Comparison of ENCODE assay signal across 8 cellular contexts in genomic region chr2:42360890-42361727, GRCh38. TPM values are rescaled to one million over a fixed set of nuclear protein-coding genes. Genes with fewer than 3 reads are reported as not detected.
DNase-seq lines count a peak whose midpoint lies in the region; ATAC-seq lines count a peak whose summit lies in the region.

COX7A2L (minus strand) TSS chr2:42361217; CDS start chr2:42361161, 56 bp downstream.

- H3K18ac ChIP-seq in mesendoderm (ENCODE audit: low read length) = peak within 1 kb of the TSS; percentile 29

- peaks cover 43% of the 10 kb centered on the region for H3K79me2 ChIP-seq in mesendoderm (ENCODE audit: control insufficient read depth, insufficient read depth, low read length)

- no peaks in the 10 kb centered on the region for H3K9me3 Mint-ChIP-seq in activated CD8-positive, alpha-beta memory T cell treated with anti-CD3 and anti-CD28 coated beads, Interleukin-2, amount 10 ng/mL, durations not matched to agents 7 days and 5 days (ENCODE audit: low read depth)

- H3K4me3 ChIP-seq in NT2/D1 (ENCODE audit: insufficient read length, low read depth) = peak within 1 kb of the TSS; percentile 99
- H3K4me3 ChIP-seq in endocrine pancreas (ENCODE audit: control insufficient read depth, insufficient read depth, low read length) = peak within 1 kb of the TSS; percentile 95
- peak within 1 kb of the TSS; percentile 93 for H3K4me3 ChIP-seq in mesendoderm (ENCODE audit: low read length)

- no peak within 1 kb of the TSS for H4K5ac ChIP-seq in mesendoderm (ENCODE audit: low read length)

- no peak within 1 kb of the TSS for H2BK120ac ChIP-seq in mesendoderm (ENCODE audit: low read depth, low read length)

- peak within 1 kb of the TSS; percentile 83 for H3K4me3 Mint-ChIP-seq in activated CD8-positive, alpha-beta memory T cell treated with anti-CD3 and anti-CD28 coated beads, Interleukin-2, amount 10 ng/mL, durations not matched to agents 7 days and 5 days

- H3K4me1 Mint-ChIP-seq in activated CD8-positive, alpha-beta memory T cell treated with anti-CD3 and anti-CD28 coated beads, Interleukin-2, amount 10 ng/mL, durations not matched to agents 7 days and 5 days = peaks cover 33% of the 10 kb centered on the region

- peak within 1 kb of the TSS; percentile 87 for H3K4me2 ChIP-seq in mesendoderm (ENCODE audit: low read length)

- peaks cover 6% of the 10 kb centered on the region for H3K36me3 ChIP-seq in NT2/D1 (ENCODE audit: insufficient read depth, insufficient read length, low read length)
- H3K36me3 ChIP-seq in endocrine pancreas (ENCODE audit: control insufficient read depth, insufficient read depth, low read length) = no peaks in the 10 kb centered on the region
- no peaks in the 10 kb centered on the region for H3K36me3 ChIP-seq in mesendoderm (ENCODE audit: control insufficient read depth, insufficient read depth, low read length)

- WGBS in mesendoderm (ENCODE audit: extremely low coverage, insufficient coverage, low lambda C conversion rate) = no CpG with 5 or more reads among the region's 61 CpGs

- H4K8ac ChIP-seq in mesendoderm (ENCODE audit: low read depth, low read length) = no peak within 1 kb of the TSS

- H3K27ac Mint-ChIP-seq in activated CD8-positive, alpha-beta memory T cell treated with anti-CD3 and anti-CD28 coated beads, Interleukin-2, amount 10 ng/mL, durations not matched to agents 7 days and 5 days = peak within 1 kb of the TSS; percentile 88

- H3K79me1 ChIP-seq in mesendoderm (ENCODE audit: low read length) = peaks cover 22% of the 10 kb centered on the region

- H2AK5ac ChIP-seq in mesendoderm (ENCODE audit: low read length) = no peak within 1 kb of the TSS

- in situ Hi-C loops in Caki2 (cut with HindIII; ENCODE audit: low pct_unique_long_range_greater_than_20kb, low sequenced_read_pairs) = no loop called here

- ATAC-seq in GM21381 (IDR thresholded peaks at IDR 0.05; ENCODE audit: unreplicated experiment) = peak; percentile 91
- peak; percentile 96 for ATAC-seq in activated CD8-positive, alpha-beta memory T cell treated with anti-CD3 and anti-CD28 coated beads, Interleukin-2, amount 10 ng/mL, durations not matched to agents 7 days and 5 days

- peak within 1 kb of the TSS; percentile 97 for H3K56ac ChIP-seq in mesendoderm (ENCODE audit: low read length)

- H3K23ac ChIP-seq in mesendoderm (ENCODE audit: low read length) = no peak within 1 kb of the TSS

- peak within 1 kb of the TSS; percentile 46 for H3K4ac ChIP-seq in mesendoderm (ENCODE audit: low read depth, low read length)

- H3K9ac ChIP-seq in NT2/D1 (ENCODE audit: insufficient read length, low read depth) = peak within 1 kb of the TSS; percentile 91
- H3K9ac ChIP-seq in endocrine pancreas (ENCODE audit: control insufficient read depth, insufficient read depth, low read length) = peak within 1 kb of the TSS; percentile 74
- H3K9ac ChIP-seq in mesendoderm (ENCODE audit: low read length) = peak within 1 kb of the TSS; percentile 93

- H3K27ac ChIP-seq in mesendoderm (ENCODE audit: low read depth, low read length) = peak within 1 kb of the TSS; percentile 42

- peaks cover 3% of the 10 kb centered on the region for H3K27me3 Mint-ChIP-seq in activated CD8-positive, alpha-beta memory T cell treated with anti-CD3 and anti-CD28 coated beads, Interleukin-2, amount 10 ng/mL, durations not matched to agents 7 days and 5 days

- H3K9me3 ChIP-seq in NT2/D1 (ENCODE audit: insufficient read depth, low read length) (no peaks in the 10 kb centered on the region), endocrine pancreas (ENCODE audit: control insufficient read depth, low read length) (no peaks in the 10 kb centered on the region)

- CTCF ChIA-PET in activated CD8-positive, alpha-beta memory T cell treated with anti-CD3 and anti-CD28 coated beads, Interleukin-2, amount 10 ng/mL, durations not matched to agents 7 days and 5 days (lab: Charles Lee) = interaction anchor here (0.9 to 1.7 kb wide), 3 partner anchors 10 to 271 kb away, joined by 4 to 7 read pairs (median 4); no protein-coding TSS in a partner anchor

- no peak within 1 kb of the TSS for H2BK15ac ChIP-seq in mesendoderm (replicated peaks; ENCODE audit: low read depth)

- H3K36me3 Mint-ChIP-seq in activated CD8-positive, alpha-beta memory T cell treated with anti-CD3 and anti-CD28 coated beads, Interleukin-2, amount 10 ng/mL, durations not matched to agents 7 days and 5 days = peaks cover 9% of the 10 kb centered on the region

- no peaks in the 10 kb centered on the region for H3K4me1 ChIP-seq in NT2/D1 (ENCODE audit: insufficient read depth, insufficient read length)
- peaks cover 12% of the 10 kb centered on the region for H3K4me1 ChIP-seq in endocrine pancreas (ENCODE audit: control insufficient read depth, insufficient read depth, low read length)
- H3K4me1 ChIP-seq in mesendoderm (ENCODE audit: control insufficient read depth, low read depth, low read length) = peaks cover 7% of the 10 kb centered on the region

- H3K27me3 ChIP-seq in NT2/D1 (ENCODE audit: insufficient read depth, insufficient read length) = peaks cover 15% of the 10 kb centered on the region
- H3K27me3 ChIP-seq in endocrine pancreas (ENCODE audit: control insufficient read depth, insufficient read depth, low read length) = no peaks in the 10 kb centered on the region
- no peaks in the 10 kb centered on the region for H3K27me3 ChIP-seq in mesendoderm (ENCODE audit: insufficient read depth, low read length, poor library complexity)

- no peak within 1 kb of the TSS for H2BK5ac ChIP-seq in mesendoderm (ENCODE audit: low read length)

- DNase-seq in Caki2 (ENCODE audit: low read depth) = peak; percentile 96
- peak in 75 of 76 experiments; percentile 48 to 99 (median 91) for DNase-seq in HUDEP-2 (lab: John Stamatoyannopoulos, UW; ENCODE audit: unreplicated experiment in 76 of 76)
- peak; percentile 93 for DNase-seq in NT2/D1 (ENCODE audit: low read depth, low spot score)
- peak; percentile 97 for DNase-seq in activated CD8-positive, alpha-beta memory T cell treated with anti-CD3 and anti-CD28 coated beads, Interleukin-2, amount 10 ng/mL, durations not matched to agents 7 days and 5 days
- DNase-seq in mesendoderm = peak; percentile 98
- DNase-seq in stimulated activated CD8-positive, alpha-beta memory T cell treated with anti-CD3 and anti-CD28 coated beads, Interleukin-15, amount 100 ng/mL, for 1 hour (ENCODE audit: low read depth) = peak; percentile 95

RNA-seq across cellular contexts. Expression of gene COX7A2L, which starts in this region (rescaled TPM):
- 202 and 216 TPM in 2 replicates for total RNA-seq in Caki2 (2014; rRNA removed; shearing (Covaris generic); ENCODE audit: low replicate concordance)
- 10 to 100 TPM; 80.0 to 92.6 TPM for total RNA-seq in activated CD8-positive, alpha-beta memory T cell treated with anti-CD3 and anti-CD28 coated beads, Interleukin-2, amount 10 ng/mL, durations not matched to agents 7 days and 5 days
- 65.4 TPM for polyA plus RNA-seq in mesendoderm (2013, experiment 1 of 2)
- 64.9 TPM for polyA plus RNA-seq in mesendoderm (2013, experiment 2 of 2)

Comparison
In these comparisons a context has a peak if more than half of its experiments do, and no peak if none do; other contexts are left out.
1. Peak in every context shown above with its lines: DNase-seq, ATAC-seq, H3K4me3 ChIP-seq and H3K27ac ChIP-seq.